In genomic region chr13:106095919-106096318, GRCh38 we compare ENCODE assay signal across 17 cellular contexts.
DNase-seq lines count a peak whose midpoint lies in the region; ATAC-seq and TF ChIP-seq lines count a peak whose summit lies in the region.
"Had no signal": no experiment of that assay in that cellular context is flagged by ENCODE, and none has a peak within 500 bp of the region (broad histone marks: within the 10 kb centered on the region; RNA-seq: fewer than 3 reads in every experiment).

No MANE protein-coding gene starts in this region.

- peaks cover 43% of the 10 kb centered on the region for H3K4me1 Mint-ChIP-seq in WTC11

- H3K9me3 Mint-ChIP-seq in WTC11 = no peaks in the 10 kb centered on the region
- H3K9me3 Mint-ChIP-seq: HFFc6 had no signal

- POLR2A ChIA-PET in WTC11 (lab: Charles Lee) = no interaction called here

- H3K4me2 ChIP-seq in skeletal muscle satellite cell (ENCODE audit: low read length) = no peak overlapping the region
- H3K4me2 ChIP-seq: KMS-11 had no signal

- DNase-seq in LoVo (ENCODE audit: low spot score) (peak; percentile 40), epithelial cell of prostate (ENCODE audit: low read depth, low spot score) (no peak), COR-L47 (lab: John Stamatoyannopoulos, UW) (no peak), WTC11 (ENCODE audit: low spot score) (no peak), medulla oblongata (ENCODE audit: extremely low spot score) (no peak)
- DNase-seq: C1 segment of cervical spinal cord, HFFc6, MG63, NCI-H1092, NCI-H146, NCI-H2081 treated with DMSO at 0.1 percent for 48 hours, NCI-H510A, SHP77 had no signal

- H3K9me3 ChIP-seq in skeletal muscle satellite cell (replicated peaks; ENCODE audit: low read length) = no peaks in the 10 kb centered on the region
- H3K9me3 ChIP-seq: MG63 had no signal

- no peak for TF ChIP-seq CTCF in 22Rv1 (IDR thresholded peaks at IDR 0.05)
- no peak for TF ChIP-seq CTCF in WTC11 (IDR thresholded peaks at IDR 0.05)

- no peaks in the 10 kb centered on the region for H3K36me3 ChIP-seq in skeletal muscle satellite cell (ENCODE audit: insufficient read depth, low read length)
- H3K36me3 ChIP-seq: MG63 had no signal

- H3K36me3 Mint-ChIP-seq in WTC11 = no peaks in the 10 kb centered on the region

- no peak for ATAC-seq in HG02885 (IDR thresholded peaks at IDR 0.05; ENCODE audit: poor library complexity, unreplicated experiment)
- no peak for ATAC-seq in WTC11

- H3K27ac ChIP-seq in 22Rv1 (peak overlapping the region; percentile 67), epithelial cell of prostate (peak overlapping the region; percentile 89)
- H3K27ac ChIP-seq: KMS-11 had no signal

- H3K4me3 Mint-ChIP-seq in WTC11 = no peak overlapping the region
- H3K4me3 Mint-ChIP-seq: HFFc6 had no signal

- no peaks in the 10 kb centered on the region for H3K27me3 ChIP-seq in skeletal muscle satellite cell (ENCODE audit: control insufficient read depth, insufficient read depth, low read length)
- H3K27me3 ChIP-seq: MG63 had no signal

- no peak overlapping the region for H3K4me3 ChIP-seq in skeletal muscle satellite cell (ENCODE audit: low read length)
- H3K4me3 ChIP-seq: MG63 had no signal

- CTCF ChIA-PET in WTC11 (lab: Charles Lee) = no interaction called here

- peaks cover 50% of the 10 kb centered on the region for H3K4me1 ChIP-seq in skeletal muscle satellite cell (ENCODE audit: control insufficient read depth, insufficient read depth, low read length)

- H3K27me3 Mint-ChIP-seq in WTC11 (ENCODE audit: low read depth) = no peaks in the 10 kb centered on the region

- peak overlapping the region; percentile 48 for H3K9ac ChIP-seq in skeletal muscle satellite cell (ENCODE audit: low read depth, low read length)
- H3K9ac ChIP-seq: KMS-11 had no signal

- no peak overlapping the region for H3K27ac Mint-ChIP-seq in WTC11
- H3K27ac Mint-ChIP-seq: HFFc6 had no signal

TF ChIP-seq in WTC11, 78 proteins besides CTCF, POLR2A, EP300 and RAD21:
- TF ChIP-seq ARID4B (CRISPR knock-in tag; IDR thresholded peaks at IDR 0.05; ENCODE audit: borderline replicate concordance) (no peak), GABPB1 (CRISPR knock-in tag; IDR thresholded peaks at IDR 0.05) (no peak), ZNF512 (CRISPR knock-in tag; IDR thresholded peaks at IDR 0.05; ENCODE audit: borderline replicate concordance) (no peak), SMAD4 (CRISPR knock-in tag; IDR thresholded peaks at IDR 0.05) (no peak), TCF7 (CRISPR knock-in tag; IDR thresholded peaks at IDR 0.05; ENCODE audit: low read depth) (no peak), ZNF396 (CRISPR knock-in tag; IDR thresholded peaks at IDR 0.05; ENCODE audit: borderline replicate concordance) (no peak)
TF ChIP-seq in WTC11: peak in this region for 0.
